25 cellular contexts compared by ENCODE assay signal in genomic region chr2:207640661-207641060, GRCh38.
"Had no signal": no experiment of that assay in that cellular context is flagged by ENCODE, and none has a peak within 500 bp of the region (broad histone marks: within the 10 kb centered on the region; RNA-seq: fewer than 3 reads in every experiment).

No MANE protein-coding gene starts in this region.

- H3K27ac Mint-ChIP-seq: mesothelial cell of epicardium; nephron; neural progenitor cell; progenitor cell of endocrine pancreas; stimulated activated naive CD8-positive, alpha-beta T cell treated with anti-CD3 and anti-CD28 coated beads, Interleukin-15, amount 100 ng/mL, for 72 hours had no signal

- H3K4me1 Mint-ChIP-seq: mesothelial cell of epicardium; nephron; neural progenitor cell; stimulated activated naive CD8-positive, alpha-beta T cell treated with anti-CD3 and anti-CD28 coated beads, Interleukin-15, amount 100 ng/mL, for 72 hours had no signal

- DNase-seq: cortex of kidney; effector CD4-positive, alpha-beta T cell; foreskin melanocyte; glutamatergic neuron; heart right ventricle; hippocampal formation; left cardiac atrium; left lung; mesenchymal stem cell; mucosa of descending colon; naive B cell; right lobe of liver; small intestine; stimulated activated CD4-positive, alpha-beta T cell treated with anti-CD3 and anti-CD28 coated beads, Interleukin-1b, Interleukin-23, amount 100 ng/mL, for 48 hours; stimulated activated CD4-positive, alpha-beta T cell treated with anti-CD3 and anti-CD28 coated beads, Interleukin-4, amount 100 ng/mL, for 1 hour; stimulated activated CD8-positive, alpha-beta memory T cell treated with anti-CD3 and anti-CD28 coated beads, Interleukin-4, amount 100 ng/mL, for 48 hours; stimulated activated naive CD4-positive, alpha-beta T cell; stimulated activated naive CD8-positive, alpha-beta T cell treated with anti-CD3 and anti-CD28 coated beads, Interleukin-15, amount 100 ng/mL, for 72 hours; transverse colon; upper lobe of right lung; uterus had no signal

- H3K36me3 Mint-ChIP-seq: mesothelial cell of epicardium, neural progenitor cell had no signal

- H3K4me3 Mint-ChIP-seq: mesothelial cell of epicardium; naive B cell; nephron; neural progenitor cell; stimulated activated naive CD8-positive, alpha-beta T cell treated with anti-CD3 and anti-CD28 coated beads, Interleukin-15, amount 100 ng/mL, for 72 hours had no signal

- H3K27me3 Mint-ChIP-seq: naive B cell; progenitor cell of endocrine pancreas; stimulated activated naive CD8-positive, alpha-beta T cell treated with anti-CD3 and anti-CD28 coated beads, Interleukin-15, amount 100 ng/mL, for 72 hours had no signal
